ENCODE assay signal across 1 cellular context in genomic region chr1:87028576-87028975, GRCh38.
TF ChIP-seq lines count a peak whose summit lies in the region.

No MANE protein-coding gene starts in this region.

TF ChIP-seq in endothelial cell of umbilical vein, 7 proteins besides CTCF, POLR2A, EP300 and RAD21:
- no peak for TF ChIP-seq POLR2AphosphoS5 (IDR thresholded peaks at IDR 0.05; ENCODE audit: insufficient read depth, low read depth, low read length)
- peak; percentile 47 for TF ChIP-seq JUN (IDR thresholded peaks at IDR 0.05; ENCODE audit: borderline replicate concordance, insufficient read depth, insufficient read length, low read depth)
